Comparison of ENCODE assay signal across 17 cellular contexts in genomic region chr10:47255866-47256265, GRCh38. TPM values are rescaled to one million over a fixed set of nuclear protein-coding genes. Genes with fewer than 3 reads are reported as not detected.
DNase-seq lines count a peak whose midpoint lies in the region; ATAC-seq lines count a peak whose summit lies in the region.
"Had no signal": no experiment of that assay in that cellular context is flagged by ENCODE, and none has a peak within 500 bp of the region (broad histone marks: within the 10 kb centered on the region; RNA-seq: fewer than 3 reads in every experiment).

No MANE protein-coding gene starts in this region.

- H3K4me3 Mint-ChIP-seq in activated naive CD4-positive, alpha-beta T cell treated with anti-CD3 and anti-CD28 coated beads for 36 hours, result no peak overlapping the region
- peak overlapping the region in 1 of 3 donors; percentile 64 for H3K4me3 Mint-ChIP-seq in T-cell
- H3K4me3 Mint-ChIP-seq in stimulated activated memory B cell treated with anti-CD40 and anti-IgM and Interleukin-4, amounts not matched to agents 10 μg/mL and 1 μg/mL and 100 μg/mL, for 72 hours, result no peak overlapping the region
- H3K4me3 Mint-ChIP-seq: IgD-negative memory B cell had no signal

- no peak for DNase-seq in activated naive CD4-positive, alpha-beta T cell treated with anti-CD3 and anti-CD28 coated beads for 36 hours
- DNase-seq in activated naive CD4-positive, alpha-beta T cell treated with anti-CD3 and anti-CD28 coated beads, Interleukin-2, amount 50 U/mL, for 16 hours, result no peak
- DNase-seq in T-cell (no peak), islet precursor cell (peak; percentile 27), hippocampal formation (lab: John Stamatoyannopoulos, UW) (no peak), NCI-H146 treated with DMSO at 0.1 percent for 48 hours (lab: John Stamatoyannopoulos, UW; ENCODE audit: unreplicated experiment) (no peak)
- DNase-seq: DMS 273 treated with DMSO at 0.1 percent for 48 hours, NCI-H146, NCI-H2107, NCI-H226, NCI-H69, PC-3 had no signal

- no peaks in the 10 kb centered on the region for H3K27me3 Mint-ChIP-seq in activated naive CD4-positive, alpha-beta T cell treated with anti-CD3 and anti-CD28 coated beads for 36 hours (ENCODE audit: low read depth)
- H3K27me3 Mint-ChIP-seq in T-cell, result no peaks in the 10 kb centered on the region
- no peaks in the 10 kb centered on the region for H3K27me3 Mint-ChIP-seq in stimulated activated memory B cell treated with anti-CD40 and anti-IgM and Interleukin-4, amounts not matched to agents 10 μg/mL and 1 μg/mL and 100 μg/mL, for 72 hours
- H3K27me3 Mint-ChIP-seq: IgD-negative memory B cell had no signal

- POLR2A ChIA-PET in T-cell (lab: Charles Lee), result no interaction called here

- H3K36me3 Mint-ChIP-seq in activated naive CD4-positive, alpha-beta T cell treated with anti-CD3 and anti-CD28 coated beads for 36 hours (ENCODE audit: low read depth), result peaks cover 2% of the 10 kb centered on the region
- H3K36me3 Mint-ChIP-seq in T-cell, result no peaks in the 10 kb centered on the region
- no peaks in the 10 kb centered on the region for H3K36me3 Mint-ChIP-seq in stimulated activated memory B cell treated with anti-CD40 and anti-IgM and Interleukin-4, amounts not matched to agents 10 μg/mL and 1 μg/mL and 100 μg/mL, for 72 hours
- H3K36me3 Mint-ChIP-seq: IgD-negative memory B cell had no signal

- ATAC-seq in T-cell (replicated peaks in 1 of 4), result no peak
- ATAC-seq in stimulated activated memory B cell treated with anti-CD40 and anti-IgM and Interleukin-4, amounts not matched to agents 10 μg/mL and 1 μg/mL and 100 μg/mL, for 72 hours, result no peak
- no peak for ATAC-seq in HG02970 (IDR thresholded peaks at IDR 0.05; ENCODE audit: low FRiP score, unreplicated experiment)
- ATAC-seq: A549, PC-3 had no signal

- intact Hi-C loops in activated naive CD4-positive, alpha-beta T cell treated with anti-CD3 and anti-CD28 coated beads for 36 hours (cut with micrococcal nuclease), result loop anchor here (2.0 to 10.0 kb wide), 3 partner anchors 15 to 1049 kb away; partner anchors contain the start of gene MAPK8

- H3K27ac Mint-ChIP-seq in activated naive CD4-positive, alpha-beta T cell treated with anti-CD3 and anti-CD28 coated beads for 36 hours, result peak overlapping the region; percentile 90
- H3K27ac Mint-ChIP-seq in T-cell, result peak overlapping the region; percentile 98 to 99
- H3K27ac Mint-ChIP-seq in stimulated activated memory B cell treated with anti-CD40 and anti-IgM and Interleukin-4, amounts not matched to agents 10 μg/mL and 1 μg/mL and 100 μg/mL, for 72 hours, result peak overlapping the region; percentile 87

- no peaks in the 10 kb centered on the region for H3K9me3 Mint-ChIP-seq in activated naive CD4-positive, alpha-beta T cell treated with anti-CD3 and anti-CD28 coated beads for 36 hours
- H3K9me3 Mint-ChIP-seq in T-cell, result no peaks in the 10 kb centered on the region
- H3K9me3 Mint-ChIP-seq in stimulated activated memory B cell treated with anti-CD40 and anti-IgM and Interleukin-4, amounts not matched to agents 10 μg/mL and 1 μg/mL and 100 μg/mL, for 72 hours, result no peaks in the 10 kb centered on the region

- CTCF ChIA-PET in activated naive CD4-positive, alpha-beta T cell treated with anti-CD3 and anti-CD28 coated beads for 36 hours (lab: Charles Lee), result interaction anchor here (1.1 to 2.2 kb wide), 2 partner anchors 56 to 208 kb away, joined by 5 to 9 read pairs; no protein-coding TSS in a partner anchor
- CTCF ChIA-PET in T-cell (lab: Charles Lee), result no interaction called here

- H3K4me1 Mint-ChIP-seq in activated naive CD4-positive, alpha-beta T cell treated with anti-CD3 and anti-CD28 coated beads for 36 hours (ENCODE audit: low read depth), result peaks cover 68% of the 10 kb centered on the region
- H3K4me1 Mint-ChIP-seq in T-cell, result peaks cover 72 to 76% (median 73%) of the 10 kb centered on the region in 3 donors
- peaks cover 35% of the 10 kb centered on the region for H3K4me1 Mint-ChIP-seq in stimulated activated memory B cell treated with anti-CD40 and anti-IgM and Interleukin-4, amounts not matched to agents 10 μg/mL and 1 μg/mL and 100 μg/mL, for 72 hours

RNA-seq across cellular contexts. Expression of gene GDF10, which starts 44.1 kb away (rescaled TPM):
- under 1 TPM; 0.12 to 0.19 TPM for total RNA-seq in activated naive CD4-positive, alpha-beta T cell treated with anti-CD3 and anti-CD28 coated beads for 36 hours
- 1 to 10 TPM in 1 of 5 donors, under 1 TPM in 4; 0.14 to 1.4 (median 0.46) TPM for total RNA-seq in T-cell
- total RNA-seq: HT1080, PC-3 had no signal
